Comparison of ENCODE assay signal across 10 cellular contexts in the genomic region with DNA sequence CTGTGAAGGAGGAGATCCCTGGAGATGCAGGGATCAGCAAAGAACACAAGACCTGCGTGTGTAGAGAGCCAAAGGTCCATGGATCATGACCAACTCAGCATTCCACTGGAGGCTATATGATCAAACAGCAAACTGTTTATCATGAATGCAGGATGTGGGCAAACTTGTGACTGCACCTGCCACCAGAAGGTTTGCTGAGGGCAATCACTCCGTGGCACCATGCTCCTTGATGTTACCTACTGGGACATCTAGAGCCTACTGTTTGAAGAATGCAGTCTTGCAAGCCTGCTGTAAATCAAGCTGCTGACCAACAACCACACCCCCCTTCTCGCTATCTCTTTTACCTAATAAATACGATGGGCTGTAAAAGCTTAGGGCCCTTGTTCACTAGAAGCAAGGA. TPM values are rescaled to one million over a fixed set of nuclear protein-coding genes. Genes with fewer than 3 reads are reported as not detected.
"Had no signal": no experiment of that assay in that cellular context is flagged by ENCODE, and none has a peak within 500 bp of the region (broad histone marks: within the 10 kb centered on the region; RNA-seq: fewer than 3 reads in every experiment).

No MANE protein-coding gene starts in this region.

- H3K9ac ChIP-seq: GM23248, KMS-11 had no signal

- ATAC-seq: HCT116 had no signal

- H3K27ac ChIP-seq: GM23248, KMS-11 had no signal

- DNase-seq: GM23248, GOT3, H7, IMR-90, KBM-7 had no signal

- H3K4me2 ChIP-seq: KMS-11 had no signal

- H3K4me3 ChIP-seq: GM23248, HAP-1 had no signal

- H2AFZ ChIP-seq: GM23248 had no signal

- H3K4me1 ChIP-seq: HAP-1 had no signal

- H3K36me3 ChIP-seq: HAP-1 had no signal

RNA-seq across cellular contexts. Expression of a gene that starts 9.7 kb away (rescaled TPM):
- total RNA-seq: GM23248, H4, H7, HT-29, IMR-90 had no signal
- polyA plus RNA-seq: GM23248, IMR-90 had no signal

RNA-seq across cellular contexts. Expression of a gene that starts 18.3 kb away (rescaled TPM):
- total RNA-seq: GM23248, H4, H7, HT-29, IMR-90 had no signal
- polyA plus RNA-seq: GM23248, IMR-90 had no signal

RNA-seq across cellular contexts. Expression of a gene that starts 43.2 kb away (rescaled TPM):
- total RNA-seq: GM23248, H4, H7, HT-29, IMR-90 had no signal
- polyA plus RNA-seq: GM23248, IMR-90 had no signal

RNA-seq across cellular contexts. Expression of a gene that starts 47.2 kb away (rescaled TPM):
- total RNA-seq: GM23248, H4, H7, HT-29, IMR-90 had no signal
- polyA plus RNA-seq: GM23248, IMR-90 had no signal
